ENCODE assay signal across 15 cellular contexts in the genomic region with DNA sequence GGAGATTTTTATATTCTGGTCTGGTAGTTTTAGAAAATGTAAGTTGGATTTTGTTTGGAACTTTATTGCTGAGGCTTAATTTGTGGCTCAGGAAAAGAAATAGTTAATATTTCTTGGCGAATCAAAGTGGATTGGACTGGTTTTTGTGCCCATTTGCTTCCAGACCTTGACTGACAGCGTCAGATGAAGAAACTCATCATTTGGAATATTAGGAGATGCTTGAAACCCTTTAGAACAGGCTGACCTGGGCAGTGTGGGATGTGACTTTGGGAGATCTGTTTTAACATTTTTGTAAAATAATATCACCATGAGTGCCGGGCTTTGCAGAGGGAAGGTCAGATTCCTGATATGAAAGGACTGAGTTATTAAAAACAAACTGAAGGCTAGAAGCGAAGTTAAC.
DNase-seq lines count a peak whose midpoint lies in the region; ATAC-seq lines count a peak whose summit lies in the region.
"Had no signal": no experiment of that assay in that cellular context is flagged by ENCODE, and none has a peak within 500 bp of the region (broad histone marks: within the 10 kb centered on the region; RNA-seq: fewer than 3 reads in every experiment).

No MANE protein-coding gene starts in this region.

- H3K4me1 ChIP-seq in skeletal muscle satellite cell (ENCODE audit: control insufficient read depth, insufficient read depth, low read length), result peaks cover 71% of the 10 kb centered on the region

- no peak for DNase-seq in activated CD4-positive, alpha-beta T cell treated with anti-CD3 and anti-CD28 coated beads for 36 hours
- DNase-seq in activated CD4-positive, alpha-beta T cell treated with anti-CD3 and anti-CD28 coated beads for 1 hour, result no peak
- no peak for DNase-seq in activated gamma-delta T cell treated with Interleukin-2 at 50 U/mL for 16 hours
- no peak for DNase-seq in activated effector memory CD4-positive, alpha-beta T cell treated with anti-CD3 and anti-CD28 coated beads, Interleukin-2, amount 50 U/mL, for 16 hours
- no peak for DNase-seq in NCI-H128 (lab: John Stamatoyannopoulos, UW; ENCODE audit: unreplicated experiment)
- DNase-seq: 8988T, NCI-H1436 treated with DMSO at 0.1 percent for 48 hours, NCI-H2081, NCI-H524, RPMI8226 had no signal

- CTCF ChIA-PET in activated CD4-positive, alpha-beta T cell treated with anti-CD3 and anti-CD28 coated beads for 36 hours (lab: Charles Lee), result interaction anchor here (0.6 kb wide), 1 partner anchor 616 kb away, joined by 3 read pairs; no protein-coding TSS in a partner anchor

- H3K27me3 Mint-ChIP-seq in activated CD4-positive, alpha-beta T cell treated with anti-CD3 and anti-CD28 coated beads for 36 hours, result no peaks in the 10 kb centered on the region
- H3K27me3 Mint-ChIP-seq in IgD-negative memory B cell, result no peaks in the 10 kb centered on the region
- no peaks in the 10 kb centered on the region for H3K27me3 Mint-ChIP-seq in activated T-helper 17 cell treated with anti-CD3 and anti-CD28 coated beads, Interleukin-2, amount 50 U/mL, for 72 hours

- no peak for ATAC-seq in activated CD4-positive, alpha-beta T cell treated with anti-CD3 and anti-CD28 coated beads for 36 hours
- ATAC-seq in activated T-helper 17 cell treated with anti-CD3 and anti-CD28 coated beads, Interleukin-2, amount 50 U/mL, for 72 hours (replicated peaks), result no peak
- ATAC-seq: HCT116 had no signal

- peak overlapping the region; percentile 31 for H3K9ac ChIP-seq in skeletal muscle satellite cell (ENCODE audit: low read depth, low read length)

- peaks cover 62% of the 10 kb centered on the region for H3K4me1 Mint-ChIP-seq in activated CD4-positive, alpha-beta T cell treated with anti-CD3 and anti-CD28 coated beads for 36 hours
- H3K4me1 Mint-ChIP-seq in IgD-negative memory B cell, result peaks cover 7 to 42% (median 23%) of the 10 kb centered on the region in 3 donors
- peaks cover 67% of the 10 kb centered on the region for H3K4me1 Mint-ChIP-seq in activated T-helper 17 cell treated with anti-CD3 and anti-CD28 coated beads, Interleukin-2, amount 50 U/mL, for 72 hours

- H3K9me3 ChIP-seq in skeletal muscle satellite cell (replicated peaks; ENCODE audit: low read length), result no peaks in the 10 kb centered on the region
- H3K9me3 ChIP-seq: BLaER1 treated with 17β-estradiol and CSF1 and Interleukin-3, amounts not matched to agents 10 nM and 100 nM had no signal

- peaks cover 92% of the 10 kb centered on the region for H3K36me3 ChIP-seq in skeletal muscle satellite cell (ENCODE audit: insufficient read depth, low read length)

- peaks cover 44% of the 10 kb centered on the region for H3K36me3 Mint-ChIP-seq in activated CD4-positive, alpha-beta T cell treated with anti-CD3 and anti-CD28 coated beads for 36 hours (ENCODE audit: low read depth)
- H3K36me3 Mint-ChIP-seq in IgD-negative memory B cell, result no peaks in the 10 kb centered on the region
- peaks cover 100% of the 10 kb centered on the region for H3K36me3 Mint-ChIP-seq in activated T-helper 17 cell treated with anti-CD3 and anti-CD28 coated beads, Interleukin-2, amount 50 U/mL, for 72 hours (ENCODE audit: low read depth)

- H3K4me3 ChIP-seq in skeletal muscle satellite cell (ENCODE audit: low read length), result no peak overlapping the region
- H3K4me3 ChIP-seq: BLaER1 treated with 17β-estradiol and CSF1 and Interleukin-3, amounts not matched to agents 10 nM and 100 nM had no signal

- no peak overlapping the region for H3K4me2 ChIP-seq in skeletal muscle satellite cell (ENCODE audit: low read length)

- H3K27ac Mint-ChIP-seq in activated CD4-positive, alpha-beta T cell treated with anti-CD3 and anti-CD28 coated beads for 36 hours, result peak overlapping the region; percentile 27
- H3K27ac Mint-ChIP-seq in IgD-negative memory B cell, result peak overlapping the region in 2 of 3 donors; percentile 9 to 20
- peak overlapping the region; percentile 91 for H3K27ac Mint-ChIP-seq in activated T-helper 17 cell treated with anti-CD3 and anti-CD28 coated beads, Interleukin-2, amount 50 U/mL, for 72 hours

- intact Hi-C loops in activated CD4-positive, alpha-beta T cell treated with anti-CD3 and anti-CD28 coated beads for 36 hours (cut with DNase I, micrococcal nuclease), result no loop called here

- POLR2A ChIA-PET in activated CD4-positive, alpha-beta T cell treated with anti-CD3 and anti-CD28 coated beads for 36 hours (lab: Charles Lee), result no interaction called here

- H3K9me3 Mint-ChIP-seq in activated CD4-positive, alpha-beta T cell treated with anti-CD3 and anti-CD28 coated beads for 36 hours (ENCODE audit: low read depth), result no peaks in the 10 kb centered on the region
- no peaks in the 10 kb centered on the region for H3K9me3 Mint-ChIP-seq in IgD-negative memory B cell
- no peaks in the 10 kb centered on the region for H3K9me3 Mint-ChIP-seq in activated T-helper 17 cell treated with anti-CD3 and anti-CD28 coated beads, Interleukin-2, amount 50 U/mL, for 72 hours

- no peak overlapping the region for H3K4me3 Mint-ChIP-seq in activated CD4-positive, alpha-beta T cell treated with anti-CD3 and anti-CD28 coated beads for 36 hours
- no peak overlapping the region for H3K4me3 Mint-ChIP-seq in IgD-negative memory B cell
- no peak overlapping the region for H3K4me3 Mint-ChIP-seq in activated T-helper 17 cell treated with anti-CD3 and anti-CD28 coated beads, Interleukin-2, amount 50 U/mL, for 72 hours

- H3K27me3 ChIP-seq in skeletal muscle satellite cell (ENCODE audit: control insufficient read depth, insufficient read depth, low read length), result no peaks in the 10 kb centered on the region
- H3K27me3 ChIP-seq: BLaER1 treated with 17β-estradiol and CSF1 and Interleukin-3, amounts not matched to agents 10 nM and 100 nM had no signal

Comparison
In these comparisons a context has a peak if more than half of its experiments do, and no peak if none do; other contexts are left out.
1. H3K27ac Mint-ChIP-seq: peak in every context shown above with its lines; median percentile 91 in activated T-helper 17 cell treated with anti-CD3 and anti-CD28 coated beads, Interleukin-2, amount 50 U/mL, for 72 hours; 27 in activated CD4-positive, alpha-beta T cell treated with anti-CD3 and anti-CD28 coated beads for 36 hours; 14 in IgD-negative memory B cell.